Comparison of ENCODE assay signal across 7 cellular contexts in genomic region chr7:42378149-42378548, GRCh38.
"Had no signal": no experiment of that assay in that cellular context is flagged by ENCODE, and none has a peak within 500 bp of the region (broad histone marks: within the 10 kb centered on the region; RNA-seq: fewer than 3 reads in every experiment).

No MANE protein-coding gene starts in this region.

- ATAC-seq: GM23338, K562 had no signal

- DNase-seq: H9, HCEC 1CT had no signal

- H2AFZ ChIP-seq: GM23338 had no signal

- FAIRE-seq: H1, H54, HTR-8/SVneo, K562 had no signal

- H3K4me2 ChIP-seq: GM23338 had no signal

- H3K4me3 ChIP-seq: GM23338, K562 had no signal
